Comparison of ENCODE assay signal across 22 cellular contexts in genomic region chr2:224379210-224379609, GRCh38. TPM values are rescaled to one million over a fixed set of nuclear protein-coding genes. Genes with fewer than 3 reads are reported as not detected.
DNase-seq lines count a peak whose midpoint lies in the region; TF ChIP-seq lines count a peak whose summit lies in the region.
"Had no signal": no experiment of that assay in that cellular context is flagged by ENCODE, and none has a peak within 500 bp of the region (broad histone marks: within the 10 kb centered on the region; RNA-seq: fewer than 3 reads in every experiment).

No MANE protein-coding gene starts in this region.

- H2AFZ ChIP-seq in parathyroid adenoma, result no peak overlapping the region

- peak overlapping the region in 1 of 3 donors; percentile 3 for H3K4me3 ChIP-seq in liver (ENCODE audit: low read depth in 1 of 3, low read length in 3 of 3)
- H3K4me3 ChIP-seq in parathyroid adenoma (ENCODE audit: low read depth, low read length), result no peak overlapping the region
- H3K4me3 ChIP-seq in H7 (ENCODE audit: insufficient read depth, low read depth, low read length), result no peak overlapping the region
- H3K4me3 ChIP-seq: A549, BLaER1, GM12878, HAP-1 had no signal

- H3K4me1 ChIP-seq in liver (ENCODE audit: control insufficient read depth in 4 of 4, insufficient read depth in 4 of 4, low read length in 3 of 4), result peaks cover 5 to 54% (median 50%) of the 10 kb centered on the region in 4 donors
- peaks cover 42% of the 10 kb centered on the region for H3K4me1 ChIP-seq in parathyroid adenoma
- H3K4me1 ChIP-seq: A549, HAP-1 had no signal

- H3K27me3 ChIP-seq in liver (ENCODE audit: control insufficient read depth in 4 of 4, insufficient read depth in 4 of 4, low read length in 3 of 4), result no peaks in the 10 kb centered on the region
- no peaks in the 10 kb centered on the region for H3K27me3 ChIP-seq in parathyroid adenoma (ENCODE audit: control insufficient read depth, insufficient read depth, low read length)
- no peaks in the 10 kb centered on the region for H3K27me3 ChIP-seq in H7 (ENCODE audit: control insufficient read depth, insufficient read depth, low read length)
- H3K27me3 ChIP-seq: BLaER1 had no signal

- TF ChIP-seq CTCF in liver (IDR thresholded peaks at IDR 0.05; ENCODE audit: low read depth, low read length, missing input control), result no peak
- no peak for TF ChIP-seq CTCF in parathyroid adenoma (IDR thresholded peaks at IDR 0.05)

- H3K9me3 ChIP-seq in liver (ENCODE audit: control insufficient read depth in 4 of 4, low read length in 3 of 4) (no peaks in the 10 kb centered on the region), parathyroid adenoma (ENCODE audit: control insufficient read depth, low read length) (no peaks in the 10 kb centered on the region)
- H3K9me3 ChIP-seq: A549, BLaER1, HAP-1 had no signal

- H3K9ac ChIP-seq in liver (ENCODE audit: low read depth in 1 of 2, low read length in 2 of 2) (peak overlapping the region in 1 of 2 donors; percentile 67), parathyroid adenoma (no peak overlapping the region)
- H3K9ac ChIP-seq: BLaER1 had no signal

- peaks cover 19% of the 10 kb centered on the region for H3K79me2 ChIP-seq in parathyroid adenoma

- H3K36me3 ChIP-seq in liver (ENCODE audit: control insufficient read depth in 4 of 4, insufficient read depth in 3 of 4, low read depth in 1 of 4, low read length in 3 of 4) (no peaks in the 10 kb centered on the region), parathyroid adenoma (ENCODE audit: control insufficient read depth, insufficient read depth, low read length) (no peaks in the 10 kb centered on the region), H7 (replicated peaks; ENCODE audit: control insufficient read depth, insufficient read depth, low read length) (no peaks in the 10 kb centered on the region)
- H3K36me3 ChIP-seq: BLaER1, HAP-1 had no signal

- peak; percentile 1 for DNase-seq in NCI-H146 (lab: John Stamatoyannopoulos, UW)
- no peak for DNase-seq in NCI-H146 treated with DMSO at 0.1 percent for 48 hours (lab: John Stamatoyannopoulos, UW; ENCODE audit: unreplicated experiment)
- DNase-seq in H7, result no peak
- no peak for DNase-seq in cerebellar cortex (ENCODE audit: low spot score)
- no peak for DNase-seq in foreskin melanocyte
- DNase-seq: CD8-positive, alpha-beta memory T cell; COR-L47; DMS 273 treated with DMSO at 0.1 percent for 48 hours; DMS53; DND-41; EL; IMR-90 had no signal

- H3K27ac ChIP-seq in liver (ENCODE audit: low read depth in 1 of 2, low read length in 2 of 2) (peak overlapping the region; percentile 56 to 72), parathyroid adenoma (peak overlapping the region; percentile 90)
- H3K27ac ChIP-seq: 22Rv1, A549, BLaER1, HL-60 had no signal

- TF ChIP-seq RAD21 in liver (IDR thresholded peaks at IDR 0.05), result peak in 1 of 2 donors; percentile 49

- H3K4me2 ChIP-seq in parathyroid adenoma (ENCODE audit: low read length), result no peak overlapping the region
- H3K4me2 ChIP-seq: A549, BLaER1 had no signal

- 30% methylated on average over 4 of the region's 4 CpGs for whole genome bisulfite sequencing in liver

TF ChIP-seq in liver, 16 proteins besides CTCF, POLR2A, EP300 and RAD21:
- TF ChIP-seq ZBTB33 (IDR thresholded peaks at IDR 0.05) (peak; percentile 64), HNF4G (IDR thresholded peaks at IDR 0.05) (peak; percentile 75), REST (IDR thresholded peaks at IDR 0.05) (peak; percentile 60), HNF4A (conservative IDR thresholded peaks at IDR 0.05) (peak; percentile 90 to 94), GABPA (IDR thresholded peaks at IDR 0.05 in 1 of 2, conservative IDR thresholded peaks at IDR 0.05 in 1 of 2) (no peak), NR2F2 (IDR thresholded peaks at IDR 0.05) (peak; percentile 35), TAF1 (conservative IDR thresholded peaks at IDR 0.05) (peak; percentile 80), SP1 (IDR thresholded peaks at IDR 0.05) (peak; percentile 90), MAX (IDR thresholded peaks at IDR 0.05) (peak; percentile 31), JUND (IDR thresholded peaks at IDR 0.05) (peak in 1 of 2 donors; percentile 37), YY1 (IDR thresholded peaks at IDR 0.05) (peak; percentile 64), ATF3 (IDR thresholded peaks at IDR 0.05) (no peak), FOXA2 (IDR thresholded peaks at IDR 0.05) (peak; percentile 74), EGR1 (IDR thresholded peaks at IDR 0.05; ENCODE audit: low read depth in 2 of 2) (no peak), FOXA1 (IDR thresholded peaks at IDR 0.05) (no peak), RXRA (IDR thresholded peaks at IDR 0.05) (peak; percentile 56 to 73)

RNA-seq across cellular contexts. Expression of gene FAM124B, which starts 22.7 kb away (rescaled TPM):
- total RNA-seq in liver, result 1 to 10 TPM in 1 of 2 donors, under 1 TPM in 1; 0.42 to 2.5 TPM
- under 1 TPM; 0.30 to 0.42 TPM for polyA plus RNA-seq in liver
- 0.22 and 0.31 TPM in 2 replicates for total RNA-seq in H7 (2014; rRNA removed; shearing (Covaris generic))
- total RNA-seq: CD8-positive, alpha-beta memory T cell; G401; GM12878; HT1080; IMR-90 had no signal
- polyA plus RNA-seq: A549; CD8-positive, alpha-beta memory T cell; GM12878; IMR-90 had no signal
